Comparison of ENCODE assay signal across 13 cellular contexts in genomic region chr15:101190196-101190595, GRCh38.
DNase-seq lines count a peak whose midpoint lies in the region; ATAC-seq, FAIRE-seq and TF ChIP-seq lines count a peak whose summit lies in the region.
"Had no signal": no experiment of that assay in that cellular context is flagged by ENCODE, and none has a peak within 500 bp of the region (broad histone marks: within the 10 kb centered on the region; RNA-seq: fewer than 3 reads in every experiment).

No MANE protein-coding gene starts in this region.

- peak overlapping the region; percentile 95 for H3K9ac ChIP-seq in astrocyte (ENCODE audit: low read length)

- H3K79me2 ChIP-seq in astrocyte (ENCODE audit: insufficient read depth, low read length): peaks cover 99% of the 10 kb centered on the region

- intact Hi-C loops in activated naive CD4-positive, alpha-beta T cell treated with anti-CD3 and anti-CD28 coated beads for 36 hours (cut with micrococcal nuclease): no loop called here

- H3K27me3 ChIP-seq in astrocyte (ENCODE audit: insufficient read depth, low read length) (no peaks in the 10 kb centered on the region), tibial nerve (no peaks in the 10 kb centered on the region)

- no peaks in the 10 kb centered on the region for H3K27me3 Mint-ChIP-seq in activated naive CD4-positive, alpha-beta T cell treated with anti-CD3 and anti-CD28 coated beads for 36 hours (ENCODE audit: low read depth)
- H3K27me3 Mint-ChIP-seq in astrocyte (ENCODE audit: low read depth, unreplicated experiment) (no peaks in the 10 kb centered on the region), mesothelial cell of epicardium (ENCODE audit: low read depth) (no peaks in the 10 kb centered on the region)
- H3K27me3 Mint-ChIP-seq: naive thymus-derived CD8-positive, alpha-beta T cell had no signal

- H3K4me3 ChIP-seq in astrocyte (ENCODE audit: insufficient read depth, low read depth, low read length) (no peak overlapping the region), tibial nerve (no peak overlapping the region)

- peaks cover 81% of the 10 kb centered on the region for H3K4me1 Mint-ChIP-seq in activated naive CD4-positive, alpha-beta T cell treated with anti-CD3 and anti-CD28 coated beads for 36 hours (ENCODE audit: low read depth)
- H3K4me1 Mint-ChIP-seq in astrocyte (ENCODE audit: low read depth, unreplicated experiment) (peaks cover 63% of the 10 kb centered on the region), mesothelial cell of epicardium (peaks cover 59% of the 10 kb centered on the region)

- H3K9me3 ChIP-seq in astrocyte (ENCODE audit: insufficient read depth, low read depth, low read length) (no peaks in the 10 kb centered on the region), tibial nerve (no peaks in the 10 kb centered on the region)

- WGBS in tibial nerve, 2 donors: 41% methylated on average over 2 of the region's 2 CpGs

- no peak overlapping the region for H2AFZ ChIP-seq in astrocyte (ENCODE audit: low read depth, low read length)

- no peak for FAIRE-seq in astrocyte (lab: Jason Lieb, UNC)
- FAIRE-seq: D721Med, small intestine had no signal

- H4K20me1 ChIP-seq in astrocyte (ENCODE audit: insufficient read depth, low read length): peaks cover 23% of the 10 kb centered on the region

- no peak for DNase-seq in activated naive CD4-positive, alpha-beta T cell treated with anti-CD3 and anti-CD28 coated beads, Interleukin-2, amount 50 U/mL, for 72 hours (ENCODE audit: low spot score in 2 of 2)
- DNase-seq in activated naive CD4-positive, alpha-beta T cell treated with anti-CD3 and anti-CD28 coated beads for 36 hours: no peak
- DNase-seq in astrocyte (ENCODE audit: low read depth) (no peak), mesothelial cell of epicardium (ENCODE audit: low spot score in 2 of 2, unreplicated experiment in 2 of 2) (no peak), tibial nerve (ENCODE audit: low spot score in 2 of 2) (no peak), nucleus accumbens (lab: John Stamatoyannopoulos, UW) (no peak), kidney glomerular epithelial cell (lab: John Stamatoyannopoulos, UW) (no peak), T-helper 2 cell (no peak)
- DNase-seq: naive thymus-derived CD8-positive, alpha-beta T cell; NCI-H1694; NCI-H510A treated with DMSO at 0.1 percent for 48 hours; small intestine had no signal

- peak overlapping the region; percentile 100 for H3K27ac ChIP-seq in astrocyte (ENCODE audit: low read depth, low read length)
- peak overlapping the region in 3 of 4 donors; percentile 9 to 80 (median 53) for H3K27ac ChIP-seq in tibial nerve

- H3K4me1 ChIP-seq in astrocyte (ENCODE audit: insufficient read depth, low read length) (peaks cover 49% of the 10 kb centered on the region), tibial nerve (peaks cover 0 to 95% (median 25%) of the 10 kb centered on the region in 4 donors)

- TF ChIP-seq POLR2A in tibial nerve (IDR thresholded peaks at IDR 0.05): no peak

- no peak for ATAC-seq in activated naive CD4-positive, alpha-beta T cell treated with anti-CD3 and anti-CD28 coated beads, Interleukin-2, amount 50 U/mL, for 72 hours
- ATAC-seq: naive thymus-derived CD8-positive, alpha-beta T cell had no signal

- TF ChIP-seq CTCF in astrocyte (IDR thresholded peaks at IDR 0.05; ENCODE audit: insufficient read depth, low read depth, low read length) (no peak), mesothelial cell of epicardium (IDR thresholded peaks at IDR 0.05; ENCODE audit: unreplicated experiment) (no peak), tibial nerve (IDR thresholded peaks at IDR 0.05) (no peak)

- H3K36me3 ChIP-seq in astrocyte (ENCODE audit: insufficient read depth, low read length) (no peaks in the 10 kb centered on the region), tibial nerve (no peaks in the 10 kb centered on the region)

- peak overlapping the region; percentile 45 to 91 for H3K27ac Mint-ChIP-seq in activated naive CD4-positive, alpha-beta T cell treated with anti-CD3 and anti-CD28 coated beads, Interleukin-2, amount 50 U/mL, for 72 hours
- no peak overlapping the region for H3K27ac Mint-ChIP-seq in activated naive CD4-positive, alpha-beta T cell treated with anti-CD3 and anti-CD28 coated beads for 36 hours
- H3K27ac Mint-ChIP-seq in astrocyte (ENCODE audit: unreplicated experiment) (peak overlapping the region; percentile 58), mesothelial cell of epicardium (peak overlapping the region; percentile 87)

- no peak for TF ChIP-seq EP300 in tibial nerve (IDR thresholded peaks at IDR 0.05)

- CTCF ChIA-PET in activated naive CD4-positive, alpha-beta T cell treated with anti-CD3 and anti-CD28 coated beads for 36 hours (lab: Charles Lee): interaction anchor here (0.9 to 1.0 kb wide), 2 partner anchors 12 to 63 kb away, joined by 3 to 4 read pairs; no protein-coding TSS in a partner anchor

- H3K9me3 Mint-ChIP-seq in activated naive CD4-positive, alpha-beta T cell treated with anti-CD3 and anti-CD28 coated beads, Interleukin-2, amount 50 U/mL, for 72 hours: no peaks in the 10 kb centered on the region
- no peaks in the 10 kb centered on the region for H3K9me3 Mint-ChIP-seq in activated naive CD4-positive, alpha-beta T cell treated with anti-CD3 and anti-CD28 coated beads for 36 hours
- no peaks in the 10 kb centered on the region for H3K9me3 Mint-ChIP-seq in astrocyte (ENCODE audit: unreplicated experiment)
- no peaks in the 10 kb centered on the region for H3K9me3 Mint-ChIP-seq in mesothelial cell of epicardium
- H3K9me3 Mint-ChIP-seq: naive thymus-derived CD8-positive, alpha-beta T cell had no signal

- peaks cover 8 to 40% of the 10 kb centered on the region in 2 donors for H3K36me3 Mint-ChIP-seq in activated naive CD4-positive, alpha-beta T cell treated with anti-CD3 and anti-CD28 coated beads, Interleukin-2, amount 50 U/mL, for 72 hours
- peaks cover 8% of the 10 kb centered on the region for H3K36me3 Mint-ChIP-seq in activated naive CD4-positive, alpha-beta T cell treated with anti-CD3 and anti-CD28 coated beads for 36 hours (ENCODE audit: low read depth)
- H3K36me3 Mint-ChIP-seq in astrocyte (ENCODE audit: low read depth, unreplicated experiment) (peaks cover 5% of the 10 kb centered on the region), mesothelial cell of epicardium (no peaks in the 10 kb centered on the region)

- H3K4me3 Mint-ChIP-seq in activated naive CD4-positive, alpha-beta T cell treated with anti-CD3 and anti-CD28 coated beads for 36 hours: no peak overlapping the region
- H3K4me3 Mint-ChIP-seq in astrocyte (ENCODE audit: unreplicated experiment): no peak overlapping the region
- no peak overlapping the region for H3K4me3 Mint-ChIP-seq in mesothelial cell of epicardium

- peak overlapping the region; percentile 14 for H3K4me2 ChIP-seq in astrocyte (ENCODE audit: low read length)
